29 cellular contexts compared by ENCODE assay signal in the genomic region with DNA sequence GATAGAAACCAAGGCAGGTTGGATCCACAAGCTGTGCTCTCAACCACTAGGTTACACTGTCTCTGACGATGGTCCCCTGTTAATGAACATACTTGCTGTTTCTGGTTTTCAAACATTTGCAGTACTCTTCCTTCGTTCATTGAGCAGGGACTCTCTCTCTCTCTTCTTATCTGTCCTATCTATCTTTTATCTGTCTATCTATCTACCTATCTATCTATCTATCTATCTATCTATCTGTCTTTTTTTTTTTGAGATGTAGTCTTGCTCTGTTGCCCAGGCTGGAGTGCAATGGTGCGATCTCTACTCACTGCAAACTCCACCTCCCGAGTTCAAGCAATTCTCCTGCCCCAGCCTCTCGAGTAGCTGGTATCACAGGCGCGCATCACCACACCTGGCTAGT. TPM values are rescaled to one million over a fixed set of nuclear protein-coding genes. Genes with fewer than 3 reads are reported as not detected.
"Had no signal": no experiment of that assay in that cellular context is flagged by ENCODE, and none has a peak within 500 bp of the region (broad histone marks: within the 10 kb centered on the region; RNA-seq: fewer than 3 reads in every experiment).

No MANE protein-coding gene starts in this region.

- H3K36me3 ChIP-seq: MG63 had no signal

- H3K4me3 ChIP-seq: MG63 had no signal

- H3K9me3 ChIP-seq: MG63 had no signal

- H3K27me3 ChIP-seq: MG63 had no signal

- DNase-seq: Karpas-422, Kasumi-1, MM.1S, MV-4-11, NCI-H1048, NCI-H1092, NCI-H1092 treated with DMSO at 0.1 percent for 48 hours, NCI-H1105, NCI-H1105 treated with DMSO at 0.1 percent for 48 hours, NCI-H1417 treated with DMSO at 0.1 percent for 48 hours, NCI-H1436, NCI-H1436 treated with DMSO at 0.1 percent for 48 hours, NCI-H146, NCI-H1694, NCI-H1694 treated with DMSO at 0.1 percent for 48 hours, NCI-H187, NCI-H187 treated with DMSO at 0.1 percent for 48 hours, NCI-H1930, NCI-H2081 treated with DMSO at 0.1 percent for 48 hours, NCI-H2171, NCI-H2171 treated with DMSO at 0.1 percent for 48 hours, NCI-H446, NCI-H446 treated with DMSO at 0.1 percent for 48 hours, NCI-H510A treated with DMSO at 0.1 percent for 48 hours, NCI-H524 had no signal

RNA-seq across cellular contexts. Expression of a gene that starts 9.4 kb away (rescaled TPM):
- total RNA-seq: LHCN-M2, MCF 10A, NCI-H460 had no signal
